ENCODE assay signal across 22 cellular contexts in the genomic region with DNA sequence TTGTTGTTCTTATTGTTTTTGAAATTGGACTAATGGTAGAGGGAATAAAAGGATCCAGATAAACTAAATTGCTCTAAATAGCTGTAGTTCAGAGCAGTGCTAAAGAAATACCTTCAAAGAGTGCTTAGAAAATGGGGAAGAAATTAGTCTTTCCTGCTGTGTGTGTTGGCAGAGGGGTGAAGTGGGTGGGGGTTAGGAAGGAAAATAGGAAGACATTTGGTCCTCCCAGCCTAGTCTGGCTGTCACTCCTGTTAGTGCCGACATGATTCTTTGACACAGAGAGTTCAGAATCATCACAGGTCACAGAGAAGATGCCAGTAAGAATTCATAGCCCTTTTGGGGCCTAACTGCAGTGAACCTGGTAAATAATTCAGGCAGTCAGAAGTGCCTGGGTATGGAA.
DNase-seq lines count a peak whose midpoint lies in the region; ATAC-seq and TF ChIP-seq lines count a peak whose summit lies in the region.
"Had no signal": no experiment of that assay in that cellular context is flagged by ENCODE, and none has a peak within 500 bp of the region (broad histone marks: within the 10 kb centered on the region; RNA-seq: fewer than 3 reads in every experiment).

No MANE protein-coding gene starts in this region.

- H3K27ac Mint-ChIP-seq in glutamatergic neuron (ENCODE audit: unreplicated experiment) (peak overlapping the region; percentile 64), osteocyte (ENCODE audit: unreplicated experiment) (peak overlapping the region; percentile 3), endodermal cell (no peak overlapping the region)

- H3K4me3 Mint-ChIP-seq in glutamatergic neuron (ENCODE audit: unreplicated experiment), result no peak overlapping the region
- H3K4me3 Mint-ChIP-seq in osteocyte (ENCODE audit: unreplicated experiment), result no peak overlapping the region
- no peak overlapping the region for H3K4me3 Mint-ChIP-seq in endodermal cell

- H3K9ac ChIP-seq in SK-N-SH, result no peak overlapping the region
- H3K9ac ChIP-seq in endodermal cell (ENCODE audit: extremely low read depth, low read length, poor library complexity, severe bottlenecking), result no peak overlapping the region

- H3K4me1 Mint-ChIP-seq in glutamatergic neuron (ENCODE audit: low read depth, unreplicated experiment) (peaks cover 51% of the 10 kb centered on the region), osteocyte (ENCODE audit: unreplicated experiment) (peaks cover 36% of the 10 kb centered on the region), endodermal cell (peaks cover 27% of the 10 kb centered on the region)

- H3K4me1 ChIP-seq in SK-N-SH (ENCODE audit: control insufficient read depth in 1 of 2, insufficient read depth in 2 of 2, low read depth in 1 of 2, low read length in 1 of 2), result peaks cover 0 to 17% of the 10 kb centered on the region in 2 experiments; a peak in 1 of 4 replicates
- H3K4me1 ChIP-seq in endodermal cell (ENCODE audit: control insufficient read depth, insufficient read depth, low read length), result no peaks in the 10 kb centered on the region

- H3K9me3 ChIP-seq in SK-N-SH (no peaks in the 10 kb centered on the region), endodermal cell (ENCODE audit: control insufficient read depth, low read length) (peaks cover 8% of the 10 kb centered on the region)
- H3K9me3 ChIP-seq: SJCRH30 had no signal

- CTCF ChIA-PET in SK-N-SH (lab: Yijun Ruan, JAX), result no interaction called here

- DNase-seq in SK-N-SH (no peak), glutamatergic neuron (no peak), osteocyte (ENCODE audit: extremely low spot score, unreplicated experiment) (no peak), endodermal cell (no peak)
- DNase-seq in stimulated activated naive CD8-positive, alpha-beta T cell treated with anti-CD3 and anti-CD28 coated beads, Interleukin-15, Interleukin-2, amounts not matched to agents 100 U/mL and 50 U/mL, for 24 hours, result no peak
- DNase-seq: 8988T; DMS53; GDM1; Karpas-422; MV-4-11; NCI-H187 treated with DMSO at 0.1 percent for 48 hours; NCI-H2107; NCI-H226; NCI-H510A treated with DMSO at 0.1 percent for 48 hours; NCI-H774; NK-92 treated with Interleukin-12 subunit alpha and Interleukin-12 subunit beta, amount 100 ng/mL, for 24 hours; SJCRH30 had no signal

- H3K36me3 ChIP-seq in SK-N-SH (replicated peaks in 1 of 2; ENCODE audit: control insufficient read depth in 1 of 2, insufficient read depth in 2 of 2, low read length in 1 of 2) (no peaks in the 10 kb centered on the region), endodermal cell (ENCODE audit: control insufficient read depth, insufficient read depth, low read length) (peaks cover 6% of the 10 kb centered on the region)
- H3K36me3 ChIP-seq: SJCRH30 had no signal

- H3F3A ChIP-seq in SK-N-SH (replicated peaks; ENCODE audit: insufficient read depth), result peaks cover 5% of the 10 kb centered on the region

- H3K4me3 ChIP-seq in SK-N-SH (ENCODE audit: low read depth in 2 of 2, low read length in 1 of 2) (no peak overlapping the region), endodermal cell (ENCODE audit: low read length) (no peak overlapping the region)
- H3K4me3 ChIP-seq: SJCRH30 had no signal

- no peaks in the 10 kb centered on the region for H3K9me2 ChIP-seq in SK-N-SH

- WGBS in SK-N-SH (ENCODE audit: low lambda C conversion rate), result 0% methylated on average over 1 of the region's 1 CpG
- WGBS in endodermal cell (ENCODE audit: insufficient coverage in 1 of 2, insufficient read length in 1 of 2), 2 experiments, result 63 to 77% methylated on average over 1 of the region's 1 CpG

- H3K27ac ChIP-seq in SK-N-SH (ENCODE audit: low read depth in 2 of 2, low read length in 1 of 2), result no peak overlapping the region
- no peak overlapping the region for H3K27ac ChIP-seq in endodermal cell (ENCODE audit: low read depth, low read length)
- H3K27ac ChIP-seq: C4-2B, SJCRH30 had no signal

- H3K36me3 Mint-ChIP-seq in glutamatergic neuron (ENCODE audit: unreplicated experiment) (peaks cover 4% of the 10 kb centered on the region), osteocyte (ENCODE audit: unreplicated experiment) (peaks cover 44% of the 10 kb centered on the region), endodermal cell (ENCODE audit: low read depth) (peaks cover 5% of the 10 kb centered on the region)

- H3K27me3 ChIP-seq in SK-N-SH (ENCODE audit: insufficient read depth) (no peaks in the 10 kb centered on the region), endodermal cell (ENCODE audit: control insufficient read depth, insufficient read depth, low read length, poor library complexity, severe bottlenecking) (no peaks in the 10 kb centered on the region)
- H3K27me3 ChIP-seq: SJCRH30 had no signal

- H3K9me3 Mint-ChIP-seq in glutamatergic neuron (ENCODE audit: unreplicated experiment) (peaks cover 3% of the 10 kb centered on the region), osteocyte (ENCODE audit: unreplicated experiment) (no peaks in the 10 kb centered on the region), endodermal cell (peaks cover 2% of the 10 kb centered on the region)

- no peak for TF ChIP-seq EP300 in SK-N-SH (IDR thresholded peaks at IDR 0.05; ENCODE audit: borderline replicate concordance in 1 of 2, low read depth in 1 of 2, low read length in 1 of 2)

- POLR2A ChIA-PET in SK-N-SH (lab: Yijun Ruan, JAX), result no interaction called here

- no peak for TF ChIP-seq RAD21 in SK-N-SH (IDR thresholded peaks at IDR 0.05; ENCODE audit: low read length)

- H3K4me2 ChIP-seq in SK-N-SH, result no peak overlapping the region

- 0 out of 2 replicates have a peak overlapping the region, but pooled peaks have one; percentile 13 for H2AFZ ChIP-seq in SK-N-SH (ENCODE audit: low read depth)

- no peaks in the 10 kb centered on the region for H4K20me1 ChIP-seq in SK-N-SH (ENCODE audit: insufficient read depth)

- TF ChIP-seq CTCF in SK-N-SH (IDR thresholded peaks at IDR 0.05) (no peak), glutamatergic neuron (IDR thresholded peaks at IDR 0.05; ENCODE audit: partially characterized antibody, unreplicated experiment) (no peak), osteocyte (IDR thresholded peaks at IDR 0.05) (no peak), endodermal cell (conservative IDR thresholded peaks at IDR 0.05) (no peak)

- H3K27me3 Mint-ChIP-seq in glutamatergic neuron (ENCODE audit: unreplicated experiment) (peaks cover 2% of the 10 kb centered on the region), osteocyte (ENCODE audit: unreplicated experiment) (no peaks in the 10 kb centered on the region), endodermal cell (ENCODE audit: insufficient read depth) (no peaks in the 10 kb centered on the region)

- ATAC-seq in SK-N-SH treated with all-trans-retinoic acid at 6 μM for 48 hours (no peak), GM18861 (IDR thresholded peaks at IDR 0.05; ENCODE audit: unreplicated experiment) (no peak), HG02798 (IDR thresholded peaks at IDR 0.05; ENCODE audit: poor library complexity, unreplicated experiment) (no peak)
- no peak for ATAC-seq in stimulated activated naive CD8-positive, alpha-beta T cell treated with anti-CD3 and anti-CD28 coated beads, Interleukin-15, Interleukin-2, amounts not matched to agents 100 U/mL and 50 U/mL, for 24 hours
- ATAC-seq: Panc1 had no signal

- H3K79me2 ChIP-seq in SK-N-SH (ENCODE audit: insufficient read depth), result peaks cover 22% of the 10 kb centered on the region; the same call in 1 of the 2 replicates

TF ChIP-seq in SK-N-SH, 30 proteins besides CTCF, POLR2A, EP300 and RAD21 (continues in another document):
- TF ChIP-seq, protein P1, sequence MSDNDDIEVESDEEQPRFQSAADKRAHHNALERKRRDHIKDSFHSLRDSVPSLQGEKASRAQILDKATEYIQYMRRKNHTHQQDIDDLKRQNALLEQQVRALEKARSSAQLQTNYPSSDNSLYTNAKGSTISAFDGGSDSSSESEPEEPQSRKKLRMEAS (IDR thresholded peaks at IDR 0.05; ENCODE audit: low read depth), result no peak
- TF ChIP-seq, protein P2, sequence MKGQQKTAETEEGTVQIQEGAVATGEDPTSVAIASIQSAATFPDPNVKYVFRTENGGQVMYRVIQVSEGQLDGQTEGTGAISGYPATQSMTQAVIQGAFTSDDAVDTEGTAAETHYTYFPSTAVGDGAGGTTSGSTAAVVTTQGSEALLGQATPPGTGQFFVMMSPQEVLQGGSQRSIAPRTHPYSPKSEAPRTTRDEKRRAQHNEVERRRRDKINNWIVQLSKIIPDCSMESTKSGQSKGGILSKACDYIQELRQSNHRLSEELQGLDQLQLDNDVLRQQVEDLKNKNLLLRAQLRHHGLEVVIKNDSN (IDR thresholded peaks at IDR 0.05; ENCODE audit: borderline replicate concordance, low read depth), result no peak
- TF ChIP-seq FOSL2 (IDR thresholded peaks at IDR 0.05; ENCODE audit: borderline replicate concordance, low read depth) (no peak), JUND (IDR thresholded peaks at IDR 0.05) (no peak), EZH2phosphoT487 (IDR thresholded peaks at IDR 0.05; ENCODE audit: borderline replicate concordance, low read depth) (no peak), FOXJ3 (CRISPR knock-in tag; IDR thresholded peaks at IDR 0.05) (no peak)

TF ChIP-seq in SK-N-SH treated with all-trans-retinoic acid at 6 μM for 48 hours, 23 proteins besides CTCF, POLR2A, EP300 and RAD21:
- TF ChIP-seq, protein P3, sequence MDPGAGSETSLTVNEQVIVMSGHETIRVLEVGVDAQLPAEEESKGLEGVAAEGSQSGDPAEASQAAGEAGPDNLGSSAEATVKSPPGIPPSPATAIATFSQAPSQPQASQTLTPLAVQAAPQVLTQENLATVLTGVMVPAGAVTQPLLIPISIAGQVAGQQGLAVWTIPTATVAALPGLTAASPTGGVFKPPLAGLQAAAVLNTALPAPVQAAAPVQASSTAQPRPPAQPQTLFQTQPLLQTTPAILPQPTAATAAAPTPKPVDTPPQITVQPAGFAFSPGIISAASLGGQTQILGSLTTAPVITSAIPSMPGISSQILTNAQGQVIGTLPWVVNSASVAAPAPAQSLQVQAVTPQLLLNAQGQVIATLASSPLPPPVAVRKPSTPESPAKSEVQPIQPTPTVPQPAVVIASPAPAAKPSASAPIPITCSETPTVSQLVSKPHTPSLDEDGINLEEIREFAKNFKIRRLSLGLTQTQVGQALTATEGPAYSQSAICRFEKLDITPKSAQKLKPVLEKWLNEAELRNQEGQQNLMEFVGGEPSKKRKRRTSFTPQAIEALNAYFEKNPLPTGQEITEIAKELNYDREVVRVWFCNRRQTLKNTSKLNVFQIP (CRISPR knock-in tag; IDR thresholded peaks at IDR 0.05; ENCODE audit: borderline replicate concordance, low read depth), result no peak
- TF ChIP-seq ZNF565 (CRISPR knock-in tag; conservative IDR thresholded peaks at IDR 0.05; ENCODE audit: low read depth), result no peak
- TF ChIP-seq CSDC2 (CRISPR knock-in tag; IDR thresholded peaks at IDR 0.05), result no peak
- TF ChIP-seq ZNF8 (CRISPR knock-in tag; IDR thresholded peaks at IDR 0.05), result no peak
- TF ChIP-seq OSR1 (CRISPR knock-in tag; IDR thresholded peaks at IDR 0.05), result no peak
